ENCODE assay signal across 21 cellular contexts in genomic region chr2:47778698-47779415, GRCh38.
"Had no signal": no experiment of that assay in that cellular context is flagged by ENCODE, and none has a peak within 500 bp of the region (broad histone marks: within the 10 kb centered on the region; RNA-seq: fewer than 3 reads in every experiment).

No MANE protein-coding gene starts in this region.

- H3K27me3 ChIP-seq: foreskin keratinocyte, neutrophil, right atrium auricular region, thyroid gland had no signal

- H3K9me3 Mint-ChIP-seq: memory B cell, mesothelial cell of epicardium, natural killer cell, type B pancreatic cell had no signal

- H3K27ac ChIP-seq: foreskin keratinocyte, left ventricle myocardium inferior, lower lobe of right lung, neutrophil, right atrium auricular region, thyroid gland had no signal

- H3K27ac Mint-ChIP-seq: memory B cell, mesothelial cell of epicardium, natural killer cell had no signal

- H3K36me3 ChIP-seq: left ventricle myocardium inferior, lower lobe of right lung, neutrophil, right atrium auricular region, thyroid gland had no signal

- FAIRE-seq: colon, small intestine, urothelium cell line had no signal

- H3K4me1 ChIP-seq: foreskin keratinocyte had no signal

- H3K27me3 Mint-ChIP-seq: memory B cell, type B pancreatic cell had no signal

- H3K4me3 Mint-ChIP-seq: memory B cell, mesothelial cell of epicardium, natural killer cell, type B pancreatic cell had no signal

- H3K36me3 Mint-ChIP-seq: memory B cell, mesothelial cell of epicardium, natural killer cell, type B pancreatic cell had no signal

- DNase-seq: cerebellar nuclear complex; dermis blood vessel endothelial cell; erythroblast; foreskin keratinocyte; head of caudate nucleus; hypothalamus; islet precursor cell; left ventricle myocardium inferior; lower lobe of right lung; natural killer cell; small intestine; stimulated activated CD4-positive, alpha-beta T cell treated with anti-CD3 and anti-CD28 coated beads, Interleukin-12 subunit alpha, Interleukin-12 subunit beta, amount 100 ng/mL, for 4 hours; stimulated activated naive CD4-positive, alpha-beta T cell; thyroid gland had no signal

- H3K9me3 ChIP-seq: left ventricle myocardium inferior, lower lobe of right lung, neutrophil, right atrium auricular region, thyroid gland had no signal

- ATAC-seq: foreskin keratinocyte, lower lobe of right lung, natural killer cell had no signal

- H3K4me3 ChIP-seq: left ventricle myocardium inferior, lower lobe of right lung, right atrium auricular region, thyroid gland had no signal
